8 cellular contexts compared by ENCODE assay signal in the genomic region with DNA sequence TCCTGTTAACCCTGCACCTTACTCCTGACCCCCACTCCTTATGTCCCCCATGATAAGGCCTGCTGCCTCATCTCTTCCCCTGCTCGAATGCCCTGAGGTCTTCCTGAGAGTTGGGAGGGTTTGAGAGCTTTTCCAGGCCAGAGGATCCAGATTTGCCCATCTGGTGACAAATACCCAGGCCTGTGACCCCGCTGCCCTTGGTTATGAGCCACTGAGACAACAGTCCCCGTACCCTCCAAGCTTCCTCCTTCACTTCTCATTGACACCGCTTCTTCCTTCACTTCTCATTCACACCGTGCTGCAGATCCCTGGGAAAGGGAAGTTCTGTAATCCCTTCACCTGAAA. TPM values are rescaled to one million over a fixed set of nuclear protein-coding genes. Genes with fewer than 3 reads are reported as not detected.
DNase-seq lines count a peak whose midpoint lies in the region; ATAC-seq, FAIRE-seq and TF ChIP-seq lines count a peak whose summit lies in the region.
"Had no signal": no experiment of that assay in that cellular context is flagged by ENCODE, and none has a peak within 500 bp of the region (broad histone marks: within the 10 kb centered on the region; RNA-seq: fewer than 3 reads in every experiment).

No MANE protein-coding gene starts in this region.

- no peaks in the 10 kb centered on the region for H4K20me1 ChIP-seq in keratinocyte (ENCODE audit: control insufficient read depth, extremely low read depth, insufficient read depth, low read length)

- 10 to 26% (median 17%) methylated on average over 5 of the region's 5 CpGs for WGBS in stomach, 5 donors

- peak overlapping the region; percentile 88 for H3K9ac ChIP-seq in keratinocyte (ENCODE audit: control insufficient read depth, extremely low read depth, insufficient read depth, low read length)

- H3K4me3 ChIP-seq in keratinocyte (ENCODE audit: control insufficient read depth in 2 of 3, extremely low read depth in 1 of 3, insufficient read depth in 2 of 3, low read depth in 1 of 3, low read length in 3 of 3) (peak overlapping the region; percentile 59 to 97 (median 92)), stomach (peak overlapping the region; percentile 62 to 84 (median 68))

- H3K4me2 ChIP-seq in keratinocyte (ENCODE audit: control insufficient read depth, extremely low read depth, insufficient read depth, low read depth, low read length), result peak overlapping the region; percentile 99

- peak overlapping the region; percentile 87 to 98 (median 89) for H3K27ac Mint-ChIP-seq in IgD-negative memory B cell
- H3K27ac Mint-ChIP-seq in activated naive CD8-positive, alpha-beta T cell treated with anti-CD3 and anti-CD28 coated beads, Interleukin-2, amount 10 ng/mL, durations not matched to agents 7 days and 5 days, result peak overlapping the region; percentile 61

- H3K4me1 ChIP-seq in keratinocyte (ENCODE audit: control insufficient read depth, extremely low read depth, insufficient read depth, low read length), result peaks cover 36% of the 10 kb centered on the region
- peaks cover 11 to 50% (median 22%) of the 10 kb centered on the region in 4 donors for H3K4me1 ChIP-seq in stomach

- peaks cover 26 to 53% (median 51%) of the 10 kb centered on the region in 3 donors for H3K4me1 Mint-ChIP-seq in IgD-negative memory B cell
- H3K4me1 Mint-ChIP-seq in activated naive CD8-positive, alpha-beta T cell treated with anti-CD3 and anti-CD28 coated beads, Interleukin-2, amount 10 ng/mL, durations not matched to agents 7 days and 5 days, result peaks cover 26% of the 10 kb centered on the region

- H3K9me3 ChIP-seq in keratinocyte (ENCODE audit: control insufficient read depth, low read depth, low read length), result no peaks in the 10 kb centered on the region
- H3K9me3 ChIP-seq in stomach, result no peaks in the 10 kb centered on the region

- dilution Hi-C loops in keratinocyte (cut with MboI; ENCODE audit: extremely low pct_ligation_motif_present, low sequenced_read_pairs), result no loop called here

- H3K79me2 ChIP-seq in keratinocyte (ENCODE audit: control insufficient read depth, insufficient read depth, low read length), result peaks cover 40% of the 10 kb centered on the region

- no peak for FAIRE-seq in keratinocyte (lab: Jason Lieb, UNC)

- no peaks in the 10 kb centered on the region for H3K27me3 ChIP-seq in keratinocyte (ENCODE audit: control insufficient read depth, extremely low read depth, insufficient read depth, low read length)
- no peaks in the 10 kb centered on the region for H3K27me3 ChIP-seq in stomach

- intact Hi-C loops in stomach (cut with DNase I; ENCODE audit: low total_unique reads), result no loop called here

- H3K27me3 Mint-ChIP-seq in IgD-negative memory B cell, result peaks cover 1% of the 10 kb centered on the region
- H3K27me3 Mint-ChIP-seq in activated naive CD8-positive, alpha-beta T cell treated with anti-CD3 and anti-CD28 coated beads, Interleukin-2, amount 10 ng/mL, durations not matched to agents 7 days and 5 days, result no peaks in the 10 kb centered on the region

- TF ChIP-seq EP300 in stomach (IDR thresholded peaks at IDR 0.05), result no peak

- H3K36me3 Mint-ChIP-seq in IgD-negative memory B cell, result no peaks in the 10 kb centered on the region
- H3K36me3 Mint-ChIP-seq in activated naive CD8-positive, alpha-beta T cell treated with anti-CD3 and anti-CD28 coated beads, Interleukin-2, amount 10 ng/mL, durations not matched to agents 7 days and 5 days, result peaks cover 2% of the 10 kb centered on the region

- no peaks in the 10 kb centered on the region for H3K9me1 ChIP-seq in keratinocyte (ENCODE audit: control insufficient read depth, extremely low read depth, insufficient read depth, low read length)

- H3K9me3 Mint-ChIP-seq in IgD-negative memory B cell, result no peaks in the 10 kb centered on the region
- no peaks in the 10 kb centered on the region for H3K9me3 Mint-ChIP-seq in activated naive CD8-positive, alpha-beta T cell treated with anti-CD3 and anti-CD28 coated beads, Interleukin-2, amount 10 ng/mL, durations not matched to agents 7 days and 5 days

- no peak for TF ChIP-seq POLR2A in stomach (IDR thresholded peaks at IDR 0.05)

- ATAC-seq in activated naive CD8-positive, alpha-beta T cell treated with anti-CD3 and anti-CD28 coated beads, Interleukin-2, amount 10 ng/mL, durations not matched to agents 7 days and 5 days (ENCODE audit: low read depth), result no peak
- ATAC-seq in GM19324 (IDR thresholded peaks at IDR 0.05; ENCODE audit: low FRiP score, unreplicated experiment), result no peak
- ATAC-seq in GM21723 (IDR thresholded peaks at IDR 0.05; ENCODE audit: unreplicated experiment), result no peak

- DNase-seq in activated naive CD8-positive, alpha-beta T cell treated with anti-CD3 and anti-CD28 coated beads, Interleukin-2, amount 10 ng/mL, durations not matched to agents 7 days and 5 days, result no peak
- DNase-seq in keratinocyte (ENCODE audit: low read depth, low spot score), result no peak
- no peak for DNase-seq in stomach
- DNase-seq in SHP77 treated with DMSO at 0.1 percent for 48 hours (lab: John Stamatoyannopoulos, UW), result no peak

- H3K36me3 ChIP-seq in keratinocyte (ENCODE audit: control insufficient read depth in 2 of 2, extremely low read depth in 1 of 2, insufficient read depth in 2 of 2, low read length in 2 of 2), result no peaks in the 10 kb centered on the region
- no peaks in the 10 kb centered on the region for H3K36me3 ChIP-seq in stomach

- peak overlapping the region; percentile 93 to 99 (median 96) for H3K4me3 Mint-ChIP-seq in IgD-negative memory B cell
- peak overlapping the region; percentile 95 for H3K4me3 Mint-ChIP-seq in activated naive CD8-positive, alpha-beta T cell treated with anti-CD3 and anti-CD28 coated beads, Interleukin-2, amount 10 ng/mL, durations not matched to agents 7 days and 5 days

- POLR2A ChIA-PET in activated naive CD8-positive, alpha-beta T cell treated with anti-CD3 and anti-CD28 coated beads, Interleukin-2, amount 10 ng/mL, durations not matched to agents 7 days and 5 days (lab: Charles Lee), result interaction anchor here (2.7 kb wide), 1 partner anchor 38 kb away, joined by 31 read pairs; no protein-coding TSS in a partner anchor

- no peak overlapping the region for H2AFZ ChIP-seq in keratinocyte (ENCODE audit: control insufficient read depth, low read length)

- H3K27ac ChIP-seq in keratinocyte (ENCODE audit: control insufficient read depth, insufficient read depth, low read length) (peak overlapping the region; percentile 91), stomach (peak overlapping the region; percentile 52 to 87 (median 85))

- TF ChIP-seq CTCF in keratinocyte (optimal IDR thresholded peaks at IDR 0.05 in 1 of 3, IDR thresholded peaks at IDR 0.05 in 1 of 3, conservative IDR thresholded peaks at IDR 0.05 in 1 of 3; ENCODE audit: extremely low read depth in 1 of 3, insufficient read depth in 2 of 3, low read length in 3 of 3) (no peak), stomach (IDR thresholded peaks at IDR 0.05) (no peak)

RNA-seq across cellular contexts. Expression of a gene that starts 0.6 kb away (rescaled TPM):
- polyA plus RNA-seq in IgD-negative memory B cell (31.5 TPM), keratinocyte (98.5 to 167 TPM (median 117 TPM) in 3 replicates), stomach (10 to 100 TPM in 1 of 3 donors, 1 to 10 TPM in 2; 3.2 to 27.7 (median 9.2) TPM)
- total RNA-seq in activated naive CD8-positive, alpha-beta T cell treated with anti-CD3 and anti-CD28 coated beads, Interleukin-2, amount 10 ng/mL, durations not matched to agents 7 days and 5 days, result 10 to 100 TPM; 19.3 to 20.6 TPM
- 64.8 TPM for polyA plus RNA-seq in keratinocyte (2011; ENCODE audit: low read depth)
- polyA plus RNA-seq in keratinocyte (2011; cell fraction: cytosol; rRNA removed), result 149 and 152 TPM in 2 replicates
- 196 and 231 TPM in 2 replicates for polyA plus RNA-seq in keratinocyte (2011; cell fraction: nucleus; rRNA removed)
- 125 and 194 TPM in 2 replicates for polyA plus RNA-seq in keratinocyte (2012; ENCODE audit: low replicate concordance)
- 133 to 264 TPM (median 155 TPM) in 3 replicates for polyA minus RNA-seq in keratinocyte
- polyA minus RNA-seq in keratinocyte (2011; cell fraction: cytosol; rRNA and poly(A)+ RNA removed), result 148 TPM
- polyA minus RNA-seq in keratinocyte (2011; cell fraction: nucleus; rRNA and poly(A)+ RNA removed), result 103 and 169 TPM in 2 replicates
- 10 to 100 TPM in 4 of 5 donors, 1 to 10 TPM in 1; 3.5 to 57.2 (median 21.4) TPM for total RNA-seq in stomach

RNA-seq across cellular contexts. Expression of a gene that starts 29.7 kb away (rescaled TPM):
- polyA plus RNA-seq in IgD-negative memory B cell (75.5 TPM), keratinocyte (3.5 to 4.5 TPM (median 4.1 TPM) in 3 replicates), stomach (10 to 100 TPM; 24.9 to 33.4 (median 28.6) TPM)
- total RNA-seq in activated naive CD8-positive, alpha-beta T cell treated with anti-CD3 and anti-CD28 coated beads, Interleukin-2, amount 10 ng/mL, durations not matched to agents 7 days and 5 days, result 100 to 1,000 TPM; 108 to 110 TPM
- 4.8 TPM for polyA plus RNA-seq in keratinocyte (2011; ENCODE audit: low read depth)
- polyA plus RNA-seq in keratinocyte (2011; cell fraction: cytosol; rRNA removed), result 4.1 and 5.2 TPM in 2 replicates
- 1.5 and 1.8 TPM in 2 replicates for polyA plus RNA-seq in keratinocyte (2011; cell fraction: nucleus; rRNA removed)
- 2.0 and 3.8 TPM in 2 replicates for polyA plus RNA-seq in keratinocyte (2012; ENCODE audit: low replicate concordance)
- polyA minus RNA-seq in keratinocyte, result 3.6 to 3.8 TPM (median 3.7 TPM) in 3 replicates
- polyA minus RNA-seq in keratinocyte (2011; cell fraction: cytosol; rRNA and poly(A)+ RNA removed), result 6.9 TPM
- 1.1 and 1.5 TPM in 2 replicates for polyA minus RNA-seq in keratinocyte (2011; cell fraction: nucleus; rRNA and poly(A)+ RNA removed)
- total RNA-seq in stomach, result 100 to 1,000 TPM in 1 of 5 donors, 10 to 100 TPM in 3, 1 to 10 TPM in 1; 5.5 to 173 (median 36.2) TPM

RNA-seq across cellular contexts. Expression of a gene that starts 50.0 kb away (rescaled TPM):
- polyA plus RNA-seq in IgD-negative memory B cell, result not detected
- total RNA-seq in activated naive CD8-positive, alpha-beta T cell treated with anti-CD3 and anti-CD28 coated beads, Interleukin-2, amount 10 ng/mL, durations not matched to agents 7 days and 5 days, result not detected
- polyA plus RNA-seq in keratinocyte, result not detected in 3 replicates
- not detected for polyA plus RNA-seq in keratinocyte (2011; ENCODE audit: low read depth)
- not detected in 2 replicates for polyA plus RNA-seq in keratinocyte (2011; cell fraction: cytosol; rRNA removed)
- polyA plus RNA-seq in keratinocyte (2011; cell fraction: nucleus; rRNA removed), result not detected in 2 replicates
- 0.13 TPM in 1 of 2 replicates, not detected in the other for polyA plus RNA-seq in keratinocyte (2012; ENCODE audit: low replicate concordance)
- polyA minus RNA-seq in keratinocyte, result not detected in 3 replicates
- not detected for polyA minus RNA-seq in keratinocyte (2011; cell fraction: cytosol; rRNA and poly(A)+ RNA removed)
- not detected in 2 replicates for polyA minus RNA-seq in keratinocyte (2011; cell fraction: nucleus; rRNA and poly(A)+ RNA removed)
- not detected for total RNA-seq in stomach
- not detected for polyA plus RNA-seq in stomach
- total RNA-seq: myocyte had no signal
